Comparison of ENCODE assay signal across 29 cellular contexts in the genomic region with DNA sequence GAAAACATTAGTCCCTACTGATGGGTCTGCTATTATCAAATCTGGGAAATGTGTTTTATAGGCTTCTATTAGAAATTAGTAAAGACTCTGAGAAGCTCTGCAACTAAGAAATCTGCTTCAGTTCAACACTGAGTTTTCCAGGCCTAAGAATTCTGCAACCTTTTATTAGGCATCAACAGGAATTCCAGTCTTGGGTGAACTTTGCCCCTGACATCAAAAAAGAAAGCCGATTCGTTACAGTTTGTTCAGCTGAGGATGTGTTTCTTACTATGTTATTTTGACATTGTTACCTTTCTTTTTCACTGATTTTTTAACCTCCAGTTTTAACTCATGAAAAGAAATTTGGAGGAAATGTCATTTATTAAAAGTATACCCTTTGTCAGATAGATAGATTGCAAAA.
"Had no signal": no experiment of that assay in that cellular context is flagged by ENCODE, and none has a peak within 500 bp of the region (broad histone marks: within the 10 kb centered on the region; RNA-seq: fewer than 3 reads in every experiment).

No MANE protein-coding gene starts in this region.

- H3K9me3 ChIP-seq: colonic mucosa, esophagus squamous epithelium, gastrocnemius medialis, heart right ventricle, left lung, lower lobe of right lung, mucosa of descending colon had no signal

- H3K4me1 ChIP-seq: colonic mucosa, esophagus squamous epithelium, gastrocnemius medialis, heart right ventricle, left lung, lower lobe of right lung had no signal

- H3K4me3 ChIP-seq: colonic mucosa, esophagus squamous epithelium, gastrocnemius medialis, heart right ventricle, left lung, lower lobe of right lung, mucosa of descending colon had no signal

- H3K4me1 Mint-ChIP-seq: immature natural killer cell, mesothelial cell of epicardium, naive B cell had no signal

- H3K4me3 Mint-ChIP-seq: dendritic cell treated with granulocyte-macrophage colony-stimulating factor and Interleukin-4, amounts not matched to agents 40 ng/mL and 50 ng/mL, for 4 days; effector memory CD8-positive, alpha-beta T cell; endodermal cell; immature natural killer cell; mesothelial cell of epicardium; naive B cell had no signal

- H3K36me3 Mint-ChIP-seq: immature natural killer cell, mesothelial cell of epicardium, naive B cell had no signal

- H3K27me3 ChIP-seq: colonic mucosa, esophagus squamous epithelium, gastrocnemius medialis, heart right ventricle, left lung had no signal

- H3K9me3 Mint-ChIP-seq: dendritic cell treated with granulocyte-macrophage colony-stimulating factor and Interleukin-4, amounts not matched to agents 40 ng/mL and 50 ng/mL, for 4 days; effector memory CD8-positive, alpha-beta T cell; mesothelial cell of epicardium had no signal

- H3K27me3 Mint-ChIP-seq: dendritic cell treated with granulocyte-macrophage colony-stimulating factor and Interleukin-4, amounts not matched to agents 40 ng/mL and 50 ng/mL, for 4 days; effector memory CD8-positive, alpha-beta T cell; naive B cell had no signal

- H3K27ac ChIP-seq: colonic mucosa, epithelial cell of prostate, esophagus squamous epithelium, gastrocnemius medialis, heart right ventricle, left lung, lower lobe of right lung had no signal

- DNase-seq: colonic mucosa; cortex of kidney; effector CD8-positive, alpha-beta T cell; effector memory CD8-positive, alpha-beta T cell; endodermal cell; erythroblast; esophagus squamous epithelium; foreskin fibroblast; foreskin melanocyte; gastrocnemius medialis; glutamatergic neuron; head of caudate nucleus; heart right ventricle; hypothalamus; immature natural killer cell; islet precursor cell; kidney; kidney glomerular epithelial cell; left colon; left lung; left ventricle myocardium superior; lower lobe of right lung; mesenchymal stem cell; mucosa of descending colon; naive B cell had no signal

- H3K36me3 ChIP-seq: colonic mucosa, esophagus squamous epithelium, gastrocnemius medialis, heart right ventricle, left lung, lower lobe of right lung had no signal

- H3K27ac Mint-ChIP-seq: dendritic cell treated with granulocyte-macrophage colony-stimulating factor and Interleukin-4, amounts not matched to agents 40 ng/mL and 50 ng/mL, for 4 days; effector memory CD8-positive, alpha-beta T cell; endodermal cell; immature natural killer cell; mesothelial cell of epicardium; naive B cell had no signal

- ATAC-seq: effector memory CD8-positive, alpha-beta T cell; esophagus mucosa; gastrocnemius medialis; heart right ventricle; left colon; left lung; left ventricle myocardium superior; lower lobe of right lung; mucosa of descending colon had no signal
